ENCODE assay signal across 11 cellular contexts in genomic region chr17:50916026-50916707, GRCh38. TPM values are rescaled to one million over a fixed set of nuclear protein-coding genes. Genes with fewer than 3 reads are reported as not detected.
A peak's percentile ranks its signal among the peaks of the same experiment; 100 is the strongest.
DNase-seq lines count a peak whose midpoint lies in the region; ATAC-seq and TF ChIP-seq lines count a peak whose summit lies in the region.
"Had no signal": no experiment of that assay in that cellular context is flagged by ENCODE, and none has a peak within 500 bp of the region (broad histone marks: within the 10 kb centered on the region; RNA-seq: fewer than 3 reads in every experiment).

No MANE protein-coding gene starts in this region.

- H3K9me3 ChIP-seq in SK-N-SH: no peaks in the 10 kb centered on the region
- no peaks in the 10 kb centered on the region for H3K9me3 ChIP-seq in PC-9 (ENCODE audit: insufficient read depth, low read depth)
- no peaks in the 10 kb centered on the region for H3K9me3 ChIP-seq in psoas muscle
- H3K9me3 ChIP-seq: tibial nerve had no signal

- no peaks in the 10 kb centered on the region for H3K27me3 ChIP-seq in SK-N-SH (ENCODE audit: insufficient read depth)
- no peaks in the 10 kb centered on the region for H3K27me3 ChIP-seq in PC-9 (ENCODE audit: insufficient read depth, low read depth)
- no peaks in the 10 kb centered on the region for H3K27me3 ChIP-seq in psoas muscle (ENCODE audit: insufficient read depth in 3 of 3, low read length in 2 of 3)
- H3K27me3 ChIP-seq: tibial nerve had no signal

- no peaks in the 10 kb centered on the region for H3K9me2 ChIP-seq in SK-N-SH
- H3K9me2 ChIP-seq in PC-9 (ENCODE audit: insufficient read depth): no peaks in the 10 kb centered on the region

- no peak for DNase-seq in SK-N-SH
- DNase-seq in PC-9: peak in 1 of 2 experiments; percentile 71
- no peak for DNase-seq in central memory CD8-positive, alpha-beta T cell (ENCODE audit: low spot score in 2 of 2)
- no peak for DNase-seq in psoas muscle
- DNase-seq in NOMO-1 treated with dmso at 0.1 percent for 144 hours (lab: John Stamatoyannopoulos, UW; ENCODE audit: unreplicated experiment): no peak
- DNase-seq in NOMO-1 (lab: John Stamatoyannopoulos, UW; ENCODE audit: unreplicated experiment in 2 of 2): no peak
- no peak for DNase-seq in foreskin melanocyte
- DNase-seq: ACHN, NCI-H748 treated with DMSO at 0.1 percent for 48 hours had no signal

- BruUV-seq in PC-9 (replicated peaks; lab: Mats Ljungman, UMichigan): no TSS peak

- intact Hi-C loops in PC-9 (cut with micrococcal nuclease; ENCODE audit: unreplicated experiment) (no loop called here), psoas muscle (cut with DNase I) (no loop called here)

- no peak overlapping the region for H3K4me2 ChIP-seq in SK-N-SH
- peak overlapping the region; percentile 58; the same call in 1 of the 2 replicates for H3K4me2 ChIP-seq in PC-9

- H3K27me3 Mint-ChIP-seq in central memory CD8-positive, alpha-beta T cell: no peaks in the 10 kb centered on the region

- POLR2A ChIA-PET in SK-N-SH (lab: Yijun Ruan, JAX): interaction anchor here (1.7 to 13.7 kb wide), 2 partner anchors 15 to 51 kb away, joined by 4 to 166 read pairs; partner anchors contain the start of gene TOB1
- POLR2A ChIA-PET in PC-9 (lab: Charles Lee; ENCODE audit: unreplicated experiment): no interaction called here

- H3K4me1 ChIP-seq in SK-N-SH (ENCODE audit: control insufficient read depth in 1 of 2, insufficient read depth in 2 of 2, low read depth in 1 of 2, low read length in 1 of 2): peaks cover 14 to 32% of the 10 kb centered on the region in 2 experiments
- H3K4me1 ChIP-seq in PC-9 (replicated peaks; ENCODE audit: insufficient read depth): peaks cover 63% of the 10 kb centered on the region
- H3K4me1 ChIP-seq in psoas muscle: peaks cover 23% of the 10 kb centered on the region

- H3F3A ChIP-seq in SK-N-SH (replicated peaks; ENCODE audit: insufficient read depth) (peaks cover 3% of the 10 kb centered on the region), PC-9 (ENCODE audit: insufficient read depth, low read depth) (peaks cover 40% of the 10 kb centered on the region)

- TF ChIP-seq CTCF in SK-N-SH (IDR thresholded peaks at IDR 0.05) (no peak), PC-9 (conservative IDR thresholded peaks at IDR 0.05) (no peak), psoas muscle (IDR thresholded peaks at IDR 0.05) (no peak)

- no peak overlapping the region for H2AFZ ChIP-seq in SK-N-SH (ENCODE audit: low read depth)
- H2AFZ ChIP-seq in PC-9: no peak overlapping the region

- WGBS in SK-N-SH (ENCODE audit: low lambda C conversion rate): 92% methylated on average over 2 of the region's 2 CpGs
- 75 to 90% (median 90%) methylated on average over 2 of the region's 2 CpGs for WGBS in psoas muscle, 3 donors

- no peak for TF ChIP-seq RAD21 in SK-N-SH (IDR thresholded peaks at IDR 0.05; ENCODE audit: low read length)

- CTCF ChIA-PET in SK-N-SH (lab: Yijun Ruan, JAX) (interaction anchor here (0.7 to 6.7 kb wide), 4 partner anchors 11 to 74 kb away, joined by 3 to 34 read pairs (median 10); no protein-coding TSS in a partner anchor), PC-9 (lab: Charles Lee) (interaction anchor here (0.6 kb wide), 1 partner anchor 66 kb away, joined by 3 read pairs; no protein-coding TSS in a partner anchor)

- ATAC-seq in SK-N-SH treated with all-trans-retinoic acid at 6 μM for 48 hours (no peak), psoas muscle (no peak)
- no peak for ATAC-seq in central memory CD8-positive, alpha-beta T cell (replicated peaks; ENCODE audit: extremely low read depth, poor library complexity, severe bottlenecking)

- peak overlapping the region; percentile 88 for H3K27ac Mint-ChIP-seq in central memory CD8-positive, alpha-beta T cell (ENCODE audit: low read depth)

- peaks cover 40% of the 10 kb centered on the region for H3K4me1 Mint-ChIP-seq in central memory CD8-positive, alpha-beta T cell

- H3K9me3 Mint-ChIP-seq in central memory CD8-positive, alpha-beta T cell: no peaks in the 10 kb centered on the region

- no peaks in the 10 kb centered on the region for H3K79me2 ChIP-seq in SK-N-SH (ENCODE audit: insufficient read depth)
- no peaks in the 10 kb centered on the region for H3K79me2 ChIP-seq in PC-9 (ENCODE audit: low read depth)

- peaks cover 6% of the 10 kb centered on the region for H3K36me3 Mint-ChIP-seq in central memory CD8-positive, alpha-beta T cell (ENCODE audit: insufficient read depth)

- H3K36me3 ChIP-seq in SK-N-SH (replicated peaks in 1 of 2; ENCODE audit: control insufficient read depth in 1 of 2, insufficient read depth in 2 of 2, low read length in 1 of 2) (no peaks in the 10 kb centered on the region), PC-9 (ENCODE audit: low read depth) (no peaks in the 10 kb centered on the region), psoas muscle (ENCODE audit: insufficient read depth in 1 of 2, low read depth in 1 of 2) (no peaks in the 10 kb centered on the region)
- H3K36me3 ChIP-seq: tibial nerve had no signal

- H3K9ac ChIP-seq in SK-N-SH: no peak overlapping the region

- no peak overlapping the region for H3K4me3 ChIP-seq in SK-N-SH (ENCODE audit: low read depth in 2 of 2, low read length in 1 of 2)
- H3K4me3 ChIP-seq in PC-9: no peak overlapping the region
- no peak overlapping the region for H3K4me3 ChIP-seq in psoas muscle
- H3K4me3 ChIP-seq: tibial nerve had no signal

- TF ChIP-seq EP300 in SK-N-SH (IDR thresholded peaks at IDR 0.05; ENCODE audit: borderline replicate concordance in 1 of 2, low read depth in 1 of 2, low read length in 1 of 2): no peak

- H3K27ac ChIP-seq in SK-N-SH (ENCODE audit: low read depth in 2 of 2, low read length in 1 of 2): no peak overlapping the region; a peak in 1 of 4 replicates
- peak overlapping the region; percentile 69 for H3K27ac ChIP-seq in PC-9
- peak overlapping the region; percentile 23 for H3K27ac ChIP-seq in psoas muscle

- H4K20me1 ChIP-seq in SK-N-SH (ENCODE audit: insufficient read depth) (no peaks in the 10 kb centered on the region), PC-9 (ENCODE audit: insufficient read depth) (no peaks in the 10 kb centered on the region)

- no peak overlapping the region for H3K4me3 Mint-ChIP-seq in central memory CD8-positive, alpha-beta T cell

TF ChIP-seq in SK-N-SH, 30 proteins besides CTCF, POLR2A, EP300 and RAD21:
- TF ChIP-seq FOSL2 (IDR thresholded peaks at IDR 0.05; ENCODE audit: borderline replicate concordance, low read depth) (peak; percentile 17; the same call in 1 of the 2 replicates), FOXJ3 (CRISPR knock-in tag; IDR thresholded peaks at IDR 0.05) (no peak)

TF ChIP-seq in SK-N-SH treated with all-trans-retinoic acid at 6 μM for 48 hours, 23 proteins besides CTCF, POLR2A, EP300 and RAD21:
- TF ChIP-seq ZNF8 (CRISPR knock-in tag; IDR thresholded peaks at IDR 0.05) (no peak), PPARA (CRISPR knock-in tag; IDR thresholded peaks at IDR 0.05; ENCODE audit: borderline replicate concordance) (no peak), ZC3H10 (CRISPR knock-in tag; IDR thresholded peaks at IDR 0.05) (no peak), TOX (CRISPR knock-in tag; IDR thresholded peaks at IDR 0.05; ENCODE audit: borderline replicate concordance) (no peak), TCF4 (CRISPR knock-in tag; IDR thresholded peaks at IDR 0.05; ENCODE audit: borderline replicate concordance) (no peak), TSHZ2 (CRISPR knock-in tag; IDR thresholded peaks at IDR 0.05) (no peak), ISL1 (CRISPR knock-in tag; IDR thresholded peaks at IDR 0.05) (no peak), GLIS3 (CRISPR knock-in tag; IDR thresholded peaks at IDR 0.05) (no peak), CREB5 (CRISPR knock-in tag; IDR thresholded peaks at IDR 0.05; ENCODE audit: low read depth) (no peak)

RNA-seq across cellular contexts. Expression of gene TOB1, which starts 50.0 kb away (rescaled TPM):
- 19.3 and 21.8 TPM in 2 replicates for polyA plus RNA-seq in SK-N-SH (2012; rRNA removed)
- polyA plus RNA-seq in SK-N-SH (2012; cell fraction: cytosol; rRNA removed): 18.3 and 22.8 TPM in 2 replicates
- 14.2 and 22.7 TPM in 2 replicates for polyA plus RNA-seq in SK-N-SH (2012; cell fraction: nucleus; rRNA removed)
- 54.2 and 67.9 TPM in 2 replicates for total RNA-seq in PC-9 (2021)
- 100 to 1,000 TPM in 3 of 4 donors, 10 to 100 TPM in 1; 74.9 to 155 (median 102) TPM for total RNA-seq in psoas muscle
- polyA plus RNA-seq in psoas muscle: 10 to 100 TPM; 12.8 to 40.9 (median 21.4) TPM

Comparison
In these comparisons a context has a peak if more than half of its experiments do, and no peak if none do; other contexts are left out.
1. H3K27ac ChIP-seq: peak in PC-9 (single experiment) and psoas muscle (single experiment); none in SK-N-SH (0 of 2).